9 cellular contexts compared by ENCODE assay signal in the genomic region with DNA sequence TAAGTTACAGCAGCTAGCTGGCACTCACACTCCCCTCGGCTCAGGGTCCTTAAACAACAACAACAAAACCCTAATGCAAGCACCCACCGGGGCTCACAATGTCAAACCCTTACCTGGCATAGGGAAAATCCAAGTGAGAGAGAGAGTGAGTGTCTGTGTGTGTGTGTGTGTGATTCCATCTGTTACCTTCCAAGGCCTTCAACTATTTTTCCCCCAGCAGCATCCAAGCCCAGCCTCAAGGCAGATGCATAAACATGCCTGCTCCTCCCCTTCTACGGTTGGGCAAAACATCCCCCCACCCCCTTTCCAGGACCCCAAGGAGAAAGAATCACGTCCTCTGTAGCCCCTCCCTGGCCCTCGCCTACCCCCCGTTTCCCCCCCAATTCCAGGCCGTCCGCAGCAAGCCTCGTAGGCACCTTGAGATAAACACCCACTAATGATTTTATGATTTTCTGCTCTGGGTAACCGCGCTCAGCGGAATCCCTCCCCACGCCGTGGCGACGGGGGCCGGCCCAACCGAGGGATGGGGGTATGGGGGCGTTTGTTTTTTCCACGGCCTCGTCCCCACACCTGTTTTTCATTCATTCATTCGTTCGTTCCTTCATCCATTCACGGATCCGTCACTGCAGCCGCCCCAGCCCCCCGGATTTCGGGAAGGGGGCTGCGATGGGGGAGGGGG. TPM values are rescaled to one million over a fixed set of nuclear protein-coding genes. Genes with fewer than 3 reads are reported as not detected.
DNase-seq lines count a peak whose midpoint lies in the region; ATAC-seq and TF ChIP-seq lines count a peak whose summit lies in the region.
"Not testable (repeated sequence)": the region's sequence is repeated elsewhere in the genome, so short reads cannot be mapped to it uniquely, and the experiment has no call there.
"Had no signal": no experiment of that assay in that cellular context is flagged by ENCODE, and none has a peak within 500 bp of the region (broad histone marks: within the 10 kb centered on the region; RNA-seq: fewer than 3 reads in every experiment).

No MANE protein-coding gene starts in this region.

- H3K4me3 ChIP-seq in BJ (ENCODE audit: low read depth, low read length) (peak overlapping the region; percentile 65), HUES64 (ENCODE audit: low read length) (peak overlapping the region; percentile 45), OCI-LY1 (ENCODE audit: low read depth, low read length, poor library complexity, severe bottlenecking) (peak overlapping the region; percentile 69), iPS DF 6.9 (ENCODE audit: low read length) (peak overlapping the region; percentile 76; the same call in 1 of the 2 replicates)

- not testable (repeated sequence) for ATAC-seq in activated T-cell treated with anti-CD3 and anti-CD28 coated beads, Interleukin-2, amount 50 U/mL, for 72 hours (replicated peaks in 1 of 2); stimulated activated memory B cell treated with anti-CD40 and anti-IgM and Interleukin-4, amounts not matched to agents 10 μg/mL and 1 μg/mL and 100 μg/mL, for 72 hours

- H3K27me3 Mint-ChIP-seq in activated T-cell treated with anti-CD3 and anti-CD28 coated beads, Interleukin-2, amount 50 U/mL, for 72 hours (ENCODE audit: low read depth); neural crest cell (ENCODE audit: low read depth); stimulated activated memory B cell treated with anti-CD40 and anti-IgM and Interleukin-4, amounts not matched to agents 10 μg/mL and 1 μg/mL and 100 μg/mL, for 72 hours: not testable (repeated sequence)

- H3K4me2 ChIP-seq in OCI-LY1 (ENCODE audit: low read length): peak overlapping the region; percentile 73

- not testable (repeated sequence) for H3K4me1 ChIP-seq in HUES64 (ENCODE audit: insufficient read depth, low read length); iPS DF 6.9 (ENCODE audit: control insufficient read depth, insufficient read depth, low read length)
- H3K4me1 ChIP-seq in OCI-LY1 (ENCODE audit: insufficient read depth, low read length, severe bottlenecking): peaks cover 30% of the 10 kb centered on the region

- not testable (repeated sequence) for H3K36me3 ChIP-seq in BJ (ENCODE audit: control insufficient read depth, insufficient read depth, low read length); HUES64 (ENCODE audit: insufficient read depth, low read length); OCI-LY1 (ENCODE audit: insufficient read depth, low read length); iPS DF 6.9 (ENCODE audit: control insufficient read depth, insufficient read depth, low read length)

- 0% methylated on average over 8 of the region's 29 CpGs for WGBS in HUES64
- no CpG with 5 or more reads among the region's 29 CpGs for WGBS in iPS DF 6.9 (ENCODE audit: insufficient coverage, insufficient read length)

- H3K27me3 ChIP-seq in BJ (ENCODE audit: control insufficient read depth, insufficient read depth, low read length); HUES64 (ENCODE audit: insufficient read depth, low read length); OCI-LY1 (ENCODE audit: insufficient read depth, low read length); iPS DF 6.9 (ENCODE audit: control insufficient read depth, insufficient read depth, low read length): not testable (repeated sequence)

- not testable (repeated sequence) for H3K9ac ChIP-seq in HUES64 (ENCODE audit: low read depth, low read length)
- peak overlapping the region; percentile 66 for H3K9ac ChIP-seq in OCI-LY1 (ENCODE audit: low read length)

- not testable (repeated sequence) for H3K9me2 ChIP-seq in OCI-LY1 (ENCODE audit: low read depth, low read length)

- TF ChIP-seq CTCF in BJ (IDR thresholded peaks at IDR 0.05; ENCODE audit: insufficient read depth, low read depth, low read length); OCI-LY1 (IDR thresholded peaks at IDR 0.05; ENCODE audit: low read length); neural crest cell (conservative IDR thresholded peaks at IDR 0.05): not testable (repeated sequence)

- not testable (repeated sequence) for H4K20me1 ChIP-seq in OCI-LY1 (ENCODE audit: insufficient read depth, low read length)

- not testable (repeated sequence) for H2AFZ ChIP-seq in OCI-LY1 (ENCODE audit: low read length)

- POLR2A ChIA-PET in BJ (lab: Charles Lee): not testable (repeated sequence)

- H3F3A ChIP-seq in OCI-LY1 (ENCODE audit: insufficient read depth, low read length): not testable (repeated sequence)

- CTCF ChIA-PET in BJ (lab: Yijun Ruan, JAX): not testable (repeated sequence)

- not testable (repeated sequence) for DNase-seq in BJ (ENCODE audit: low read depth); activated T-cell treated with anti-CD3 and anti-CD28 coated beads, Interleukin-2, amount 50 U/mL, for 72 hours; iPS DF 6.9 (ENCODE audit: low read depth, low spot score)
- DNase-seq in neural crest cell (ENCODE audit: low read depth, low spot score): peak; percentile 9

- H3K36me3 Mint-ChIP-seq in activated T-cell treated with anti-CD3 and anti-CD28 coated beads, Interleukin-2, amount 50 U/mL, for 72 hours (ENCODE audit: insufficient read depth in 2 of 2); neural crest cell (ENCODE audit: low read depth); stimulated activated memory B cell treated with anti-CD40 and anti-IgM and Interleukin-4, amounts not matched to agents 10 μg/mL and 1 μg/mL and 100 μg/mL, for 72 hours: not testable (repeated sequence)

- peak overlapping the region; percentile 77 to 84 for H3K4me3 Mint-ChIP-seq in activated T-cell treated with anti-CD3 and anti-CD28 coated beads, Interleukin-2, amount 50 U/mL, for 72 hours
- peak overlapping the region; percentile 91 for H3K4me3 Mint-ChIP-seq in neural crest cell
- H3K4me3 Mint-ChIP-seq in stimulated activated memory B cell treated with anti-CD40 and anti-IgM and Interleukin-4, amounts not matched to agents 10 μg/mL and 1 μg/mL and 100 μg/mL, for 72 hours: peak overlapping the region; percentile 68

- H3K4me1 Mint-ChIP-seq in activated T-cell treated with anti-CD3 and anti-CD28 coated beads, Interleukin-2, amount 50 U/mL, for 72 hours (ENCODE audit: low read depth): peaks cover 25% of the 10 kb centered on the region
- H3K4me1 Mint-ChIP-seq in neural crest cell: peaks cover 33% of the 10 kb centered on the region
- H3K4me1 Mint-ChIP-seq in stimulated activated memory B cell treated with anti-CD40 and anti-IgM and Interleukin-4, amounts not matched to agents 10 μg/mL and 1 μg/mL and 100 μg/mL, for 72 hours: peaks cover 48% of the 10 kb centered on the region

- H3K79me2 ChIP-seq in OCI-LY1 (ENCODE audit: insufficient read depth, low read length): not testable (repeated sequence)

- H3K9me3 ChIP-seq in HUES64 (ENCODE audit: insufficient read depth, low read depth, low read length); OCI-LY1 (ENCODE audit: low read length); iPS DF 6.9 (ENCODE audit: control insufficient read depth, insufficient read depth, low read length): not testable (repeated sequence)

- H3K9me3 Mint-ChIP-seq in activated T-cell treated with anti-CD3 and anti-CD28 coated beads, Interleukin-2, amount 50 U/mL, for 72 hours; neural crest cell; stimulated activated memory B cell treated with anti-CD40 and anti-IgM and Interleukin-4, amounts not matched to agents 10 μg/mL and 1 μg/mL and 100 μg/mL, for 72 hours: not testable (repeated sequence)

- H3K27ac ChIP-seq in HUES64 (ENCODE audit: low read depth, low read length) (peak overlapping the region; percentile 34; the same call in 1 of the 2 replicates), OCI-LY1 (ENCODE audit: low read depth, low read length, poor library complexity, severe bottlenecking) (peak overlapping the region; percentile 68), cingulate gyrus (ENCODE audit: low read depth, low read length) (peak overlapping the region; percentile 72)
- not testable (repeated sequence) for H3K27ac ChIP-seq in iPS DF 6.9 (ENCODE audit: low read length)

- peak overlapping the region; percentile 49 for H3K27ac Mint-ChIP-seq in activated T-cell treated with anti-CD3 and anti-CD28 coated beads, Interleukin-2, amount 50 U/mL, for 72 hours
- H3K27ac Mint-ChIP-seq in neural crest cell (ENCODE audit: unreplicated experiment): peak overlapping the region; percentile 64
- peak overlapping the region; percentile 79 for H3K27ac Mint-ChIP-seq in stimulated activated memory B cell treated with anti-CD40 and anti-IgM and Interleukin-4, amounts not matched to agents 10 μg/mL and 1 μg/mL and 100 μg/mL, for 72 hours

RNA-seq across cellular contexts. Expression of gene SPDYE3, which starts 36.4 kb away (rescaled TPM):
- not detected in 2 replicates for polyA plus RNA-seq in BJ (2011; rRNA removed)
- not detected in 2 replicates for polyA minus RNA-seq in BJ (2011; rRNA and poly(A)+ RNA removed)
- polyA plus RNA-seq in HUES64 (2013, experiment 1 of 2): not detected
- polyA plus RNA-seq in HUES64 (2013, experiment 2 of 2): not detected
- total RNA-seq in activated T-cell treated with anti-CD3 and anti-CD28 coated beads, Interleukin-2, amount 50 U/mL, for 72 hours: not detected
- not detected in 2 replicates for total RNA-seq in neural crest cell
- total RNA-seq: left lobe of liver had no signal

RNA-seq across cellular contexts. Expression of gene PVRIG, which starts 51.3 kb away (rescaled TPM):
- polyA plus RNA-seq in BJ (2011; rRNA removed): not detected in 2 replicates
- not detected in 2 replicates for polyA minus RNA-seq in BJ (2011; rRNA and poly(A)+ RNA removed)
- not detected for polyA plus RNA-seq in HUES64 (2013, experiment 1 of 2)
- not detected for polyA plus RNA-seq in HUES64 (2013, experiment 2 of 2)
- total RNA-seq in activated T-cell treated with anti-CD3 and anti-CD28 coated beads, Interleukin-2, amount 50 U/mL, for 72 hours: 10 to 100 TPM; 26.7 to 34.4 TPM
- not detected in 2 replicates for total RNA-seq in neural crest cell

Comparison
In these comparisons a context has a peak if more than half of its experiments do, and no peak if none do; other contexts are left out.
1. RNA of gene PVRIG, which starts 51.3 kb away (total RNA-seq): 26.7 to 34.4 TPM in activated T-cell treated with anti-CD3 and anti-CD28 coated beads, Interleukin-2, amount 50 U/mL, for 72 hours; not detected in neural crest cell; every median in the first group is over 10 times any median in the second.
2. Peak in every context shown above with its lines, with median percentiles within 50 percentile points of each other: H3K4me3 ChIP-seq, H3K27ac Mint-ChIP-seq and H3K4me3 Mint-ChIP-seq.